ENCODE assay signal across 17 cellular contexts in genomic region chr12:14928946-14929345, GRCh38. TPM values are rescaled to one million over a fixed set of nuclear protein-coding genes. Genes with fewer than 3 reads are reported as not detected.
DNase-seq lines count a peak whose midpoint lies in the region; ATAC-seq and TF ChIP-seq lines count a peak whose summit lies in the region.
"Had no signal": no experiment of that assay in that cellular context is flagged by ENCODE, and none has a peak within 500 bp of the region (broad histone marks: within the 10 kb centered on the region; RNA-seq: fewer than 3 reads in every experiment).

No MANE protein-coding gene starts in this region.

- H3K4me3 Mint-ChIP-seq in MCF 10A (ENCODE audit: unreplicated experiment), result no peak overlapping the region
- peak overlapping the region; percentile 64 for H3K4me3 Mint-ChIP-seq in chondrocyte (ENCODE audit: unreplicated experiment)
- H3K4me3 Mint-ChIP-seq in CD8-positive, alpha-beta memory T cell, result no peak overlapping the region
- H3K4me3 Mint-ChIP-seq in effector memory CD8-positive, alpha-beta T cell, result no peak overlapping the region
- H3K4me3 Mint-ChIP-seq: activated T-helper 1 cell treated with anti-CD3 and anti-CD28 coated beads, Interleukin-12 subunit alpha, Interleukin-12 subunit beta, Interleukin-2, Interleukin-4 antibody, amounts not matched to agents 30 ng/mL and 10 ng/mL and 1 ng/mL, durations not matched to agents 14 hours and 24 hours and 36 hours; naive thymus-derived CD4-positive, alpha-beta T cell had no signal

- intact Hi-C loops in breast epithelium (cut with DNase I; ENCODE audit: low total_unique reads) (no loop called here), MCF 10A (cut with micrococcal nuclease) (no loop called here), left lung (cut with DNase I) (no loop called here)

- POLR2A ChIA-PET in MCF 10A (lab: Yijun Ruan, JAX), result interaction anchor here (0.8 kb wide), 1 partner anchor 16 kb away, joined by 4 read pairs; no protein-coding TSS in a partner anchor
- POLR2A ChIA-PET in CD8-positive, alpha-beta memory T cell (lab: Charles Lee), result no interaction called here

- H3K4me3 ChIP-seq in breast epithelium, result peak overlapping the region in 2 of 3 donors; percentile 10 to 26
- H3K4me3 ChIP-seq in left lung, result peak overlapping the region; percentile 3 to 16
- peak overlapping the region in 2 of 4 donors; percentile 6 to 9 for H3K4me3 ChIP-seq in upper lobe of left lung
- no peak overlapping the region for H3K4me3 ChIP-seq in CD8-positive, alpha-beta memory T cell (ENCODE audit: low read length)
- H3K4me3 ChIP-seq: A549 had no signal

- H3K27ac Mint-ChIP-seq in MCF 10A (ENCODE audit: low read depth, unreplicated experiment) (no peak overlapping the region), chondrocyte (ENCODE audit: unreplicated experiment) (peak overlapping the region; percentile 86)
- H3K27ac Mint-ChIP-seq in CD8-positive, alpha-beta memory T cell, result no peak overlapping the region
- no peak overlapping the region for H3K27ac Mint-ChIP-seq in effector memory CD8-positive, alpha-beta T cell
- H3K27ac Mint-ChIP-seq: activated T-helper 1 cell treated with anti-CD3 and anti-CD28 coated beads, Interleukin-12 subunit alpha, Interleukin-12 subunit beta, Interleukin-2, Interleukin-4 antibody, amounts not matched to agents 30 ng/mL and 10 ng/mL and 1 ng/mL, durations not matched to agents 14 hours and 24 hours and 36 hours had no signal

- no peak for TF ChIP-seq POLR2A in breast epithelium (IDR thresholded peaks at IDR 0.05)
- peak in 1 of 4 donors; percentile 20 for TF ChIP-seq POLR2A in upper lobe of left lung (IDR thresholded peaks at IDR 0.05)

- 48 to 51% methylated on average over 3 of the region's 3 CpGs for WGBS in upper lobe of left lung, 2 donors

- no peak for TF ChIP-seq CTCF in breast epithelium (IDR thresholded peaks at IDR 0.05)
- no peak for TF ChIP-seq CTCF in MCF 10A (IDR thresholded peaks at IDR 0.05; ENCODE audit: unreplicated experiment)
- no peak for TF ChIP-seq CTCF in chondrocyte (IDR thresholded peaks at IDR 0.05)
- no peak for TF ChIP-seq CTCF in left lung (IDR thresholded peaks at IDR 0.05)
- TF ChIP-seq CTCF in upper lobe of left lung (IDR thresholded peaks at IDR 0.05), result no peak

- H3K27me3 ChIP-seq in breast epithelium (no peaks in the 10 kb centered on the region), left lung (no peaks in the 10 kb centered on the region), upper lobe of left lung (no peaks in the 10 kb centered on the region)
- no peaks in the 10 kb centered on the region for H3K27me3 ChIP-seq in CD8-positive, alpha-beta memory T cell (ENCODE audit: insufficient read depth, low read length, poor library complexity, severe bottlenecking)

- H3K9me3 Mint-ChIP-seq in MCF 10A (ENCODE audit: unreplicated experiment) (no peaks in the 10 kb centered on the region), chondrocyte (ENCODE audit: low read depth) (no peaks in the 10 kb centered on the region)
- H3K9me3 Mint-ChIP-seq in CD8-positive, alpha-beta memory T cell, result no peaks in the 10 kb centered on the region
- no peaks in the 10 kb centered on the region for H3K9me3 Mint-ChIP-seq in effector memory CD8-positive, alpha-beta T cell
- H3K9me3 Mint-ChIP-seq: activated T-helper 1 cell treated with anti-CD3 and anti-CD28 coated beads, Interleukin-12 subunit alpha, Interleukin-12 subunit beta, Interleukin-2, Interleukin-4 antibody, amounts not matched to agents 30 ng/mL and 10 ng/mL and 1 ng/mL, durations not matched to agents 14 hours and 24 hours and 36 hours had no signal

- H3K36me3 Mint-ChIP-seq in MCF 10A (ENCODE audit: insufficient read depth, unreplicated experiment) (no peaks in the 10 kb centered on the region), chondrocyte (ENCODE audit: low read depth) (no peaks in the 10 kb centered on the region)
- H3K36me3 Mint-ChIP-seq in CD8-positive, alpha-beta memory T cell, result peaks cover 24 to 72% (median 32%) of the 10 kb centered on the region in 3 donors
- H3K36me3 Mint-ChIP-seq in effector memory CD8-positive, alpha-beta T cell (ENCODE audit: insufficient read depth), result peaks cover 57% of the 10 kb centered on the region

- ATAC-seq in left lung (peak; percentile 85), upper lobe of left lung (ENCODE audit: low FRiP score in 2 of 2) (peak; percentile 59 to 85)
- no peak for ATAC-seq in effector memory CD8-positive, alpha-beta T cell (replicated peaks)
- ATAC-seq: A549; naive thymus-derived CD4-positive, alpha-beta T cell had no signal

- no TSS peak for BruUV-seq in MCF 10A (replicated peaks; lab: Mats Ljungman, UMichigan)

- peak in 1 of 2 donors; percentile 49 for DNase-seq in breast epithelium (ENCODE audit: low spot score in 2 of 2)
- DNase-seq in MCF 10A (ENCODE audit: unreplicated experiment), result no peak
- DNase-seq in chondrocyte (ENCODE audit: low spot score), result no peak
- DNase-seq in left lung, result no peak
- DNase-seq in upper lobe of left lung, result peak in 1 of 2 donors; percentile 38
- DNase-seq in CD8-positive, alpha-beta memory T cell, result no peak
- no peak for DNase-seq in effector memory CD8-positive, alpha-beta T cell
- DNase-seq in activated gamma-delta T cell (lab: John Stamatoyannopoulos, UW), result no peak
- DNase-seq: activated CD4-positive, CD25-positive, alpha-beta regulatory T cell; glutamatergic neuron; naive thymus-derived CD4-positive, alpha-beta T cell; NCI-H2029; RPMI8226 had no signal

- H3K9me3 ChIP-seq in breast epithelium (no peaks in the 10 kb centered on the region), left lung (no peaks in the 10 kb centered on the region), upper lobe of left lung (no peaks in the 10 kb centered on the region)
- no peaks in the 10 kb centered on the region for H3K9me3 ChIP-seq in CD8-positive, alpha-beta memory T cell (ENCODE audit: low read length)
- H3K9me3 ChIP-seq: A549 had no signal

- peak; percentile 59 to 95 (median 78) for TF ChIP-seq EP300 in upper lobe of left lung (IDR thresholded peaks at IDR 0.05)

- H3K27me3 Mint-ChIP-seq in MCF 10A (ENCODE audit: insufficient read depth, unreplicated experiment) (no peaks in the 10 kb centered on the region), chondrocyte (ENCODE audit: low read depth) (no peaks in the 10 kb centered on the region)
- H3K27me3 Mint-ChIP-seq in CD8-positive, alpha-beta memory T cell, result no peaks in the 10 kb centered on the region
- H3K27me3 Mint-ChIP-seq in effector memory CD8-positive, alpha-beta T cell, result no peaks in the 10 kb centered on the region
- H3K27me3 Mint-ChIP-seq: naive thymus-derived CD4-positive, alpha-beta T cell had no signal

- CTCF ChIA-PET in MCF 10A (lab: Yijun Ruan, JAX), result no interaction called here
- CTCF ChIA-PET in CD8-positive, alpha-beta memory T cell (lab: Charles Lee), result no interaction called here

- H3K27ac ChIP-seq in breast epithelium, result peak overlapping the region; percentile 7 to 31
- H3K27ac ChIP-seq in left lung, result peak overlapping the region; percentile 45 to 55
- H3K27ac ChIP-seq in upper lobe of left lung, result peak overlapping the region in 3 of 4 donors; percentile 14 to 61 (median 60)
- no peak overlapping the region for H3K27ac ChIP-seq in CD8-positive, alpha-beta memory T cell (ENCODE audit: low read depth, low read length)
- H3K27ac ChIP-seq: A549 had no signal

- peaks cover 4 to 6% of the 10 kb centered on the region in 2 donors for H3K4me1 ChIP-seq in breast epithelium
- H3K4me1 ChIP-seq in left lung, result no peaks in the 10 kb centered on the region
- H3K4me1 ChIP-seq in upper lobe of left lung, result peaks cover 3 to 23% (median 5%) of the 10 kb centered on the region in 4 donors
- H3K4me1 ChIP-seq in CD8-positive, alpha-beta memory T cell (ENCODE audit: insufficient read depth, low read length), result no peaks in the 10 kb centered on the region
- H3K4me1 ChIP-seq: A549 had no signal

- H3K4me1 Mint-ChIP-seq in MCF 10A (ENCODE audit: insufficient read depth, unreplicated experiment) (no peaks in the 10 kb centered on the region), chondrocyte (ENCODE audit: low read depth) (peaks cover 46% of the 10 kb centered on the region)
- H3K4me1 Mint-ChIP-seq in CD8-positive, alpha-beta memory T cell, result peaks cover 0 to 8% (median 3%) of the 10 kb centered on the region in 3 donors
- H3K4me1 Mint-ChIP-seq in effector memory CD8-positive, alpha-beta T cell (ENCODE audit: low read depth in 2 of 2), result peaks cover 2 to 10% of the 10 kb centered on the region in 2 donors

- no peaks in the 10 kb centered on the region for H3K36me3 ChIP-seq in breast epithelium
- H3K36me3 ChIP-seq in left lung, result peaks cover 0 to 14% of the 10 kb centered on the region in 2 donors
- no peaks in the 10 kb centered on the region for H3K36me3 ChIP-seq in upper lobe of left lung
- H3K36me3 ChIP-seq in CD8-positive, alpha-beta memory T cell (ENCODE audit: insufficient read depth, low read length), result peaks cover 37% of the 10 kb centered on the region

RNA-seq across cellular contexts. Expression of gene ERP27, which starts 9.4 kb away (rescaled TPM):
- total RNA-seq in breast epithelium (1 to 10 TPM in 2 of 3 donors, under 1 TPM in 1; 0.96 to 8.5 (median 7.8) TPM), MCF 10A (2022) (not detected in 2 replicates), chondrocyte (0.73 to 0.87 TPM (median 0.77 TPM) in 3 replicates), left lung (10 to 100 TPM in 1 of 2 donors, 1 to 10 TPM in 1; 5.3 to 16.2 TPM), upper lobe of left lung (10 to 100 TPM in 1 of 6 donors, 1 to 10 TPM in 4, not detected in 1; 1.2 to 25.0 (median 9.3) TPM)
- total RNA-seq in CD8-positive, alpha-beta memory T cell, result 1 to 10 TPM; 2.0 to 2.1 TPM
- 5.3 TPM for polyA plus RNA-seq in CD8-positive, alpha-beta memory T cell
- total RNA-seq: Daoy had no signal

RNA-seq across cellular contexts. Expression of gene ARHGDIB, which starts 32.5 kb away (rescaled TPM):
- total RNA-seq in breast epithelium, result 100 to 1,000 TPM; 159 to 222 (median 168) TPM
- 2.3 and 7.7 TPM in 2 replicates for total RNA-seq in MCF 10A (2022)
- 5.2 to 9.1 TPM (median 6.1 TPM) in 3 replicates for total RNA-seq in chondrocyte
- total RNA-seq in left lung, result 100 to 1,000 TPM; 168 to 314 TPM
- total RNA-seq in upper lobe of left lung, result 100 to 1,000 TPM; 169 to 307 (median 211) TPM
- total RNA-seq in CD8-positive, alpha-beta memory T cell, result 100 to 1,000 TPM; 495 to 511 TPM
- polyA plus RNA-seq in CD8-positive, alpha-beta memory T cell, result 2,936 TPM

RNA-seq across cellular contexts. Expression of gene MGP, which starts 43.3 kb away (rescaled TPM):
- total RNA-seq in breast epithelium, result 1,000 to 10,000 TPM in 2 of 3 donors, 100 to 1,000 TPM in 1; 330 to 5,040 (median 1,381) TPM
- 1.3 and 4.8 TPM in 2 replicates for total RNA-seq in MCF 10A (2022)
- total RNA-seq in chondrocyte, result 158 to 215 TPM (median 213 TPM) in 3 replicates
- 100 to 1,000 TPM; 651 to 789 TPM for total RNA-seq in left lung
- 100 to 1,000 TPM in 5 of 6 donors, 10 to 100 TPM in 1; 47.1 to 660 (median 286) TPM for total RNA-seq in upper lobe of left lung
- total RNA-seq in CD8-positive, alpha-beta memory T cell, result not detected
- polyA plus RNA-seq in CD8-positive, alpha-beta memory T cell, result not detected
- total RNA-seq: activated T-helper 1 cell treated with anti-CD3 and anti-CD28 coated beads, Interleukin-12 subunit alpha, Interleukin-12 subunit beta, Interleukin-2, Interleukin-4 antibody, amounts not matched to agents 30 ng/mL and 10 ng/mL and 1 ng/mL, durations not matched to agents 14 hours and 24 hours and 36 hours had no signal

RNA-seq across cellular contexts. Expression of gene PDE6H, which starts 43.9 kb away (rescaled TPM):
- total RNA-seq in breast epithelium (not detected), MCF 10A (2022) (not detected in 2 replicates), chondrocyte (not detected in 3 replicates), left lung (not detected), upper lobe of left lung (not detected)
- total RNA-seq in CD8-positive, alpha-beta memory T cell, result not detected
- polyA plus RNA-seq in CD8-positive, alpha-beta memory T cell, result not detected
- total RNA-seq: activated T-helper 1 cell treated with anti-CD3 and anti-CD28 coated beads, Interleukin-12 subunit alpha, Interleukin-12 subunit beta, Interleukin-2, Interleukin-4 antibody, amounts not matched to agents 30 ng/mL and 10 ng/mL and 1 ng/mL, durations not matched to agents 14 hours and 24 hours and 36 hours; Daoy; HT1080 had no signal
- polyA plus RNA-seq: A549; naive thymus-derived CD4-positive, alpha-beta T cell had no signal

Comparison
In these comparisons a context has a peak if more than half of its experiments do, and no peak if none do; other contexts are left out.
1. RNA of gene ARHGDIB, which starts 32.5 kb away (total RNA-seq): 495 to 511 TPM in CD8-positive, alpha-beta memory T cell, 168 to 314 TPM in left lung, 169 to 307 TPM in upper lobe of left lung and 159 to 222 TPM in breast epithelium; 2.3 to 7.7 TPM in MCF 10A and 5.2 to 9.1 TPM in chondrocyte; every median in the first group is over 10 times any median in the second.